ENCODE assay signal across 23 cellular contexts in the genomic region with DNA sequence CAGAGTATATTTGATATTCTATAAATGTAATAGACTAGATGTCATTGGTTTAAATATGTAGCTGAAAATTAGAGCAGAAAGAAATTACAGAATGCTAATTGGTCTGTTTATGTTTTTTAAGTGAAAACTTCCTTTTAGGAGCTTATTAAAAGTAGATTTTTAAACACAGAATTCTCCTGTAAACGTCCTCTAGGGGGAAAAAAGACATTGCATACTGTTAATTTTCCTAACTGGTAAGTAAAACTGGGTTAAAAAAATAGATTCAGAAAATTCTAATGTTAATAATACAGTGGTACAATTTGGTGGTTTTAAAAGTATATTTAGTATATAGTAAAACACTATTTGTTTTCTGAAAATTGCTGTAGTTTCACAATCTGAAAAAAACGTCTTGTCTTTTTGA.
"Had no signal": no experiment of that assay in that cellular context is flagged by ENCODE, and none has a peak within 500 bp of the region (broad histone marks: within the 10 kb centered on the region; RNA-seq: fewer than 3 reads in every experiment).

No MANE protein-coding gene starts in this region.

- H3K4me3 Mint-ChIP-seq: activated CD4-positive, alpha-beta memory T cell treated with anti-CD3 and anti-CD28 coated beads, Interleukin-2, amount 10 ng/mL, durations not matched to agents 7 days and 5 days; activated CD4-positive, alpha-beta T cell treated with anti-CD3 and anti-CD28 coated beads for 36 hours; activated naive CD4-positive, alpha-beta T cell treated with anti-CD3 and anti-CD28 coated beads for 36 hours; activated naive CD8-positive, alpha-beta T cell treated with anti-CD3 and anti-CD28 coated beads for 36 hours; activated T-helper 17 cell treated with anti-CD3 and anti-CD28 coated beads, Interleukin-2, amount 50 U/mL, for 72 hours; T-helper 17 cell had no signal

- H3K9me3 Mint-ChIP-seq: activated naive CD4-positive, alpha-beta T cell treated with anti-CD3 and anti-CD28 coated beads for 36 hours; activated T-helper 17 cell treated with anti-CD3 and anti-CD28 coated beads, Interleukin-2, amount 50 U/mL, for 72 hours had no signal

- H3K27ac Mint-ChIP-seq: activated CD4-positive, alpha-beta memory T cell treated with anti-CD3 and anti-CD28 coated beads, Interleukin-2, amount 10 ng/mL, durations not matched to agents 7 days and 5 days; activated CD4-positive, alpha-beta T cell treated with anti-CD3 and anti-CD28 coated beads for 36 hours; activated naive CD4-positive, alpha-beta T cell treated with anti-CD3 and anti-CD28 coated beads for 36 hours; activated naive CD8-positive, alpha-beta T cell treated with anti-CD3 and anti-CD28 coated beads for 36 hours; activated T-helper 17 cell treated with anti-CD3 and anti-CD28 coated beads, Interleukin-2, amount 50 U/mL, for 72 hours; T-helper 17 cell had no signal

- FAIRE-seq: RCC 7860 had no signal

- H3K27me3 Mint-ChIP-seq: activated CD4-positive, alpha-beta memory T cell treated with anti-CD3 and anti-CD28 coated beads, Interleukin-2, amount 10 ng/mL, durations not matched to agents 7 days and 5 days; activated CD4-positive, alpha-beta T cell treated with anti-CD3 and anti-CD28 coated beads for 36 hours; activated naive CD8-positive, alpha-beta T cell treated with anti-CD3 and anti-CD28 coated beads for 36 hours; activated T-helper 17 cell treated with anti-CD3 and anti-CD28 coated beads, Interleukin-2, amount 50 U/mL, for 72 hours; T-helper 17 cell had no signal

- DNase-seq: activated CD4-positive, alpha-beta memory T cell treated with anti-CD3 and anti-CD28 coated beads, Interleukin-2, amount 10 ng/mL, durations not matched to agents 7 days and 5 days; activated CD4-positive, alpha-beta T cell treated with anti-CD3 and anti-CD28 coated beads for 36 hours; activated CD4-positive, alpha-beta T cell treated with anti-CD3 and anti-CD28 coated beads, Interleukin-2, amount 50 U/mL, for 1 hour; activated gamma-delta T cell; activated naive CD4-positive, alpha-beta T cell treated with anti-CD3 and anti-CD28 coated beads for 36 hours; activated naive CD8-positive, alpha-beta T cell treated with anti-CD3 and anti-CD28 coated beads for 36 hours; activated T-cell treated with anti-CD3 and anti-CD28 coated beads for 4 hours; activated T-cell treated with anti-CD3 and anti-CD28 coated beads, Interleukin-2, amount 50 U/mL, for 48 hours; brain microvascular endothelial cell; Kasumi-1; NCI-H1105 treated with DMSO at 0.1 percent for 48 hours; NCI-H1436 treated with DMSO at 0.1 percent for 48 hours; NCI-H187; NCI-H2081; NCI-H510A treated with DMSO at 0.1 percent for 48 hours; NCI-H69; PC-3; SHP77; T-helper 17 cell; T1000; WERI-Rb-1 had no signal
